1 cellular context compared by ENCODE assay signal in genomic region chr6:105515054-105515453, GRCh38.
TF ChIP-seq lines count a peak whose summit lies in the region.

No MANE protein-coding gene starts in this region.

TF ChIP-seq in IMR-90, 13 proteins besides CTCF, POLR2A, EP300 and RAD21 (continued from another document):
- TF ChIP-seq NFE2L2 (IDR thresholded peaks at IDR 0.05; ENCODE audit: low read depth, low read length) (no peak), MAZ (IDR thresholded peaks at IDR 0.05; ENCODE audit: borderline replicate concordance, low read depth, low read length) (no peak)
